Comparison of ENCODE assay signal across 32 cellular contexts in genomic region chr1:20704390-20705301, GRCh38. TPM values are rescaled to one million over a fixed set of nuclear protein-coding genes. Genes with fewer than 3 reads are reported as not detected.
"Had no signal": no experiment of that assay in that cellular context is flagged by ENCODE, and none has a peak within 500 bp of the region (broad histone marks: within the 10 kb centered on the region; RNA-seq: fewer than 3 reads in every experiment).

No MANE protein-coding gene starts in this region.

- H3K36me3 Mint-ChIP-seq: activated naive CD4-positive, alpha-beta T cell treated with anti-CD3 and anti-CD28 coated beads, Interleukin-2, amount 10 ng/mL, durations not matched to agents 7 days and 5 days; activated naive CD8-positive, alpha-beta T cell treated with anti-CD3 and anti-CD28 coated beads, Interleukin-2, amount 10 ng/mL, durations not matched to agents 7 days and 5 days; naive thymus-derived CD8-positive, alpha-beta T cell; stimulated activated memory B cell treated with anti-CD40 and anti-IgM and Interleukin-4, amounts not matched to agents 10 μg/mL and 1 μg/mL and 100 μg/mL, for 72 hours had no signal

- H3K4me3 ChIP-seq: breast epithelium, gastroesophageal sphincter, pancreas, prostate gland, sigmoid colon, stomach, thyroid gland, upper lobe of left lung had no signal

- FAIRE-seq: colon, keratinocyte, pancreas, small intestine had no signal

- DNase-seq: activated CD4-positive, alpha-beta T cell treated with anti-CD3 and anti-CD28 coated beads for 36 hours; activated CD4-positive, alpha-beta T cell treated with anti-CD3 and anti-CD28 coated beads, Interleukin-2, amount 50 U/mL, for 4 hours; activated CD4-positive, CD25-positive, alpha-beta regulatory T cell; activated CD8-positive, alpha-beta memory T cell treated with anti-CD3 and anti-CD28 coated beads, Interleukin-2, amount 50 U/mL, for 4 hours; activated gamma-delta T cell; activated naive CD4-positive, alpha-beta T cell treated with anti-CD3 and anti-CD28 coated beads, Interleukin-2, amount 10 ng/mL, durations not matched to agents 7 days and 5 days; activated naive CD8-positive, alpha-beta T cell treated with anti-CD3 and anti-CD28 coated beads, Interleukin-2, amount 10 ng/mL, durations not matched to agents 7 days and 5 days; activated T-cell treated with anti-CD3 and anti-CD28 coated beads, Interleukin-2, amount 50 U/mL, for 24 hours; effector memory CD4-positive, alpha-beta T cell; erythroblast; hippocampal formation; left colon; naive thymus-derived CD8-positive, alpha-beta T cell; pancreas; sigmoid colon; small intestine; stimulated activated CD4-positive, alpha-beta T cell treated with anti-CD3 and anti-CD28 coated beads, Interleukin-1b, Interleukin-23, amount 100 ng/mL, for 48 hours; stimulated activated CD4-positive, alpha-beta T cell treated with anti-CD3 and anti-CD28 coated beads, Interleukin-4, amount 100 ng/mL, for 4 hours; stimulated activated CD8-positive, alpha-beta memory T cell treated with anti-CD3 and anti-CD28 coated beads, Interleukin-4, amount 100 ng/mL, for 48 hours; stomach; T-helper 2 cell; thyroid gland had no signal

- ATAC-seq: activated CD4-positive, alpha-beta T cell treated with anti-CD3 and anti-CD28 coated beads for 36 hours; gastroesophageal sphincter; left colon; pancreas; stimulated activated memory B cell treated with anti-CD40 and anti-IgM and Interleukin-4, amounts not matched to agents 10 μg/mL and 1 μg/mL and 100 μg/mL, for 72 hours had no signal

- H3K4me1 ChIP-seq: breast epithelium, gastroesophageal sphincter, pancreas, prostate gland, sigmoid colon, stomach, thyroid gland, upper lobe of left lung had no signal

- H3K27ac Mint-ChIP-seq: activated CD4-positive, alpha-beta T cell treated with anti-CD3 and anti-CD28 coated beads for 36 hours; activated naive CD4-positive, alpha-beta T cell treated with anti-CD3 and anti-CD28 coated beads, Interleukin-2, amount 10 ng/mL, durations not matched to agents 7 days and 5 days; activated naive CD8-positive, alpha-beta T cell treated with anti-CD3 and anti-CD28 coated beads, Interleukin-2, amount 10 ng/mL, durations not matched to agents 7 days and 5 days; activated T-cell treated with anti-CD3 and anti-CD28 coated beads, Interleukin-2, amount 50 U/mL, for 24 hours; stimulated activated memory B cell treated with anti-CD40 and anti-IgM and Interleukin-4, amounts not matched to agents 10 μg/mL and 1 μg/mL and 100 μg/mL, for 72 hours had no signal

- H3K36me3 ChIP-seq: breast epithelium, gastroesophageal sphincter, neutrophil, pancreas, prostate gland, sigmoid colon, stomach, thyroid gland, upper lobe of left lung had no signal

- H3K27me3 ChIP-seq: breast epithelium, gastroesophageal sphincter, neutrophil, pancreas, sigmoid colon, stomach, thyroid gland, upper lobe of left lung had no signal

- H3K9me3 ChIP-seq: breast epithelium, gastroesophageal sphincter, neutrophil, pancreas, prostate gland, sigmoid colon, stomach, thyroid gland, upper lobe of left lung had no signal

- H3K27ac ChIP-seq: breast epithelium, gastroesophageal sphincter, neutrophil, pancreas, prostate gland, sigmoid colon, stomach, thyroid gland, upper lobe of left lung had no signal

- H3K4me1 Mint-ChIP-seq: activated CD4-positive, alpha-beta T cell treated with anti-CD3 and anti-CD28 coated beads for 36 hours; activated naive CD4-positive, alpha-beta T cell treated with anti-CD3 and anti-CD28 coated beads, Interleukin-2, amount 10 ng/mL, durations not matched to agents 7 days and 5 days; activated naive CD8-positive, alpha-beta T cell treated with anti-CD3 and anti-CD28 coated beads, Interleukin-2, amount 10 ng/mL, durations not matched to agents 7 days and 5 days; central memory CD8-positive, alpha-beta T cell; naive thymus-derived CD8-positive, alpha-beta T cell; stimulated activated memory B cell treated with anti-CD40 and anti-IgM and Interleukin-4, amounts not matched to agents 10 μg/mL and 1 μg/mL and 100 μg/mL, for 72 hours had no signal

- H3K9me3 Mint-ChIP-seq: activated naive CD4-positive, alpha-beta T cell treated with anti-CD3 and anti-CD28 coated beads, Interleukin-2, amount 10 ng/mL, durations not matched to agents 7 days and 5 days; activated naive CD8-positive, alpha-beta T cell treated with anti-CD3 and anti-CD28 coated beads, Interleukin-2, amount 10 ng/mL, durations not matched to agents 7 days and 5 days; activated T-cell treated with anti-CD3 and anti-CD28 coated beads, Interleukin-2, amount 50 U/mL, for 24 hours; central memory CD8-positive, alpha-beta T cell; naive thymus-derived CD8-positive, alpha-beta T cell; stimulated activated memory B cell treated with anti-CD40 and anti-IgM and Interleukin-4, amounts not matched to agents 10 μg/mL and 1 μg/mL and 100 μg/mL, for 72 hours had no signal

- H3K4me3 Mint-ChIP-seq: activated CD4-positive, alpha-beta T cell treated with anti-CD3 and anti-CD28 coated beads for 36 hours; activated naive CD4-positive, alpha-beta T cell treated with anti-CD3 and anti-CD28 coated beads, Interleukin-2, amount 10 ng/mL, durations not matched to agents 7 days and 5 days; activated naive CD8-positive, alpha-beta T cell treated with anti-CD3 and anti-CD28 coated beads, Interleukin-2, amount 10 ng/mL, durations not matched to agents 7 days and 5 days; activated T-cell treated with anti-CD3 and anti-CD28 coated beads, Interleukin-2, amount 50 U/mL, for 24 hours; central memory CD8-positive, alpha-beta T cell; naive thymus-derived CD8-positive, alpha-beta T cell; stimulated activated memory B cell treated with anti-CD40 and anti-IgM and Interleukin-4, amounts not matched to agents 10 μg/mL and 1 μg/mL and 100 μg/mL, for 72 hours had no signal

- H3K27me3 Mint-ChIP-seq: central memory CD8-positive, alpha-beta T cell had no signal

RNA-seq across cellular contexts. Expression of gene KIF17, which starts 13.2 kb away (rescaled TPM):
- total RNA-seq: activated CD8-positive, alpha-beta memory T cell treated with anti-CD3 and anti-CD28 coated beads for 36 hours; activated naive CD8-positive, alpha-beta T cell treated with anti-CD3 and anti-CD28 coated beads, Interleukin-2, amount 10 ng/mL, durations not matched to agents 7 days and 5 days; naive thymus-derived CD8-positive, alpha-beta T cell had no signal
- polyA plus RNA-seq: naive thymus-derived CD8-positive, alpha-beta T cell had no signal

RNA-seq across cellular contexts. Expression of gene SH2D5, which starts 27.9 kb away (rescaled TPM):
- total RNA-seq: naive thymus-derived CD8-positive, alpha-beta T cell had no signal
- polyA plus RNA-seq: naive thymus-derived CD8-positive, alpha-beta T cell had no signal
